In genomic region chr5:36017622-36018021, GRCh38 we compare ENCODE assay signal across 2 cellular contexts.
TF ChIP-seq lines count a peak whose summit lies in the region.

No MANE protein-coding gene starts in this region.

TF ChIP-seq in liver, 16 proteins besides CTCF, POLR2A, EP300 and RAD21:
- TF ChIP-seq TAF1 (conservative IDR thresholded peaks at IDR 0.05) = no peak
- no peak for TF ChIP-seq MAX (IDR thresholded peaks at IDR 0.05)
- peak; percentile 78 to 79 for TF ChIP-seq HNF4A (conservative IDR thresholded peaks at IDR 0.05)
- TF ChIP-seq GABPA (IDR thresholded peaks at IDR 0.05 in 1 of 2, conservative IDR thresholded peaks at IDR 0.05 in 1 of 2) = no peak
- no peak for TF ChIP-seq EGR1 (IDR thresholded peaks at IDR 0.05; ENCODE audit: low read depth in 2 of 2)
- no peak for TF ChIP-seq YY1 (IDR thresholded peaks at IDR 0.05)
- no peak for TF ChIP-seq JUND (IDR thresholded peaks at IDR 0.05)
- no peak for TF ChIP-seq ZBTB33 (IDR thresholded peaks at IDR 0.05)
- TF ChIP-seq SP1 (IDR thresholded peaks at IDR 0.05) = peak; percentile 53
- TF ChIP-seq NR2F2 (IDR thresholded peaks at IDR 0.05) = no peak
- peak; percentile 53 for TF ChIP-seq HNF4G (IDR thresholded peaks at IDR 0.05)
- TF ChIP-seq RXRA (IDR thresholded peaks at IDR 0.05) = peak; percentile 24 to 43
- no peak for TF ChIP-seq FOXA1 (IDR thresholded peaks at IDR 0.05)
- no peak for TF ChIP-seq ATF3 (IDR thresholded peaks at IDR 0.05)
- no peak for TF ChIP-seq REST (IDR thresholded peaks at IDR 0.05)
- TF ChIP-seq FOXA2 (IDR thresholded peaks at IDR 0.05) = no peak

TF ChIP-seq in HepG2, 621 proteins besides CTCF, POLR2A, EP300 and RAD21:
- TF ChIP-seq ATF4 (CRISPR knock-in tag; IDR thresholded peaks at IDR 0.05) (no peak), MAFK (conservative IDR thresholded peaks at IDR 0.05 in 1 of 2, IDR thresholded peaks at IDR 0.05 in 1 of 2; ENCODE audit: low read length in 2 of 2) (0 out of 4 replicates have a peak, but pooled peaks of 1 of the 2 experiments have one; percentile 14)
